In the genomic region with DNA sequence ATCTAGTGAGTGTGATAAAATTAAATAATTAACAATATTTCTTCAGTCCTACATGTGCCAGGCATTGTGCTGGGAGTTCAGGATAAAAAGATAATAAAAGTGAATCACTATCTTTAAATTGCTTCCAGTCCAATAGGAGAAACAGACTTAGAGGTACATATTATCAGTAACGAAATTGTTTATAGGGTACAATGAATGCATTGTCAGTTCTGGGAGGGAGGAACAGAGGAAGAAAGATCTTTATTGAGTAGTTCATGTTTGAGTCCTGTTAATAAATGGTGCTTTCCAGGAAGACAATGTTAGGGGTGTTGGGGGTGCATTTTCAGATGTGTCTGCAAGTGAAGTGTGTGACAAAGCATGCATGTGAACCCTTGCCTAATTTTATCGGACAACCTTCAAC, we compare ENCODE assay signal across 34 cellular contexts.
DNase-seq lines count a peak whose midpoint lies in the region; ATAC-seq and TF ChIP-seq lines count a peak whose summit lies in the region.
"Had no signal": no experiment of that assay in that cellular context is flagged by ENCODE, and none has a peak within 500 bp of the region (broad histone marks: within the 10 kb centered on the region; RNA-seq: fewer than 3 reads in every experiment).

No MANE protein-coding gene starts in this region.

- TF ChIP-seq RAD21 in IMR-90 (IDR thresholded peaks at IDR 0.05; ENCODE audit: low read length), result no peak

- ATAC-seq in IMR-90 (ENCODE audit: low read depth), result no peak
- ATAC-seq in activated T-cell treated with anti-CD3 and anti-CD28 coated beads, Interleukin-2, amount 50 U/mL, for 72 hours (replicated peaks in 1 of 2), result no peak
- ATAC-seq in HG03025 (IDR thresholded peaks at IDR 0.05; ENCODE audit: low FRiP score, unreplicated experiment), result no peak
- ATAC-seq: A549; CD8-positive, alpha-beta T cell had no signal

- no peak overlapping the region for H2BK15ac ChIP-seq in IMR-90 (ENCODE audit: low read depth, low read length)
- H2BK15ac ChIP-seq in neuronal stem cell (ENCODE audit: low read length), result no peak overlapping the region

- H2BK5ac ChIP-seq in IMR-90 (ENCODE audit: low read depth, low read length, poor library complexity, severe bottlenecking) (no peak overlapping the region), neuronal stem cell (ENCODE audit: low read length) (no peak overlapping the region)

- H2BK120ac ChIP-seq in IMR-90 (ENCODE audit: low read depth, low read length) (no peak overlapping the region), neuronal stem cell (ENCODE audit: low read depth, low read length) (no peak overlapping the region)

- CTCF ChIA-PET in IMR-90 (lab: Yijun Ruan, JAX), result no interaction called here
- CTCF ChIA-PET in activated CD4-positive, alpha-beta memory T cell treated with anti-CD3 and anti-CD28 coated beads, Interleukin-2, amount 10 ng/mL, durations not matched to agents 7 days and 5 days (lab: Charles Lee), result no interaction called here

- H3K27ac Mint-ChIP-seq in activated T-cell treated with anti-CD3 and anti-CD28 coated beads, Interleukin-2, amount 50 U/mL, for 72 hours, result no peak overlapping the region
- no peak overlapping the region for H3K27ac Mint-ChIP-seq in activated CD4-positive, alpha-beta memory T cell treated with anti-CD3 and anti-CD28 coated beads, Interleukin-2, amount 10 ng/mL, durations not matched to agents 7 days and 5 days
- H3K27ac Mint-ChIP-seq: B cell; CD14-positive monocyte; CD4-positive, alpha-beta memory T cell; CD4-positive, alpha-beta T cell; CD4-positive, CD25-positive, alpha-beta regulatory T cell; CD8-positive, alpha-beta memory T cell; CD8-positive, alpha-beta T cell had no signal

- H3K9me3 ChIP-seq in IMR-90 (ENCODE audit: control insufficient read depth, insufficient read depth, low read length) (no peaks in the 10 kb centered on the region), neuronal stem cell (replicated peaks in 1 of 2; ENCODE audit: control insufficient read depth in 2 of 2, insufficient read depth in 1 of 2, low read depth in 1 of 2, low read length in 2 of 2) (peaks cover 0 to 25% of the 10 kb centered on the region in 2 donors)
- H3K9me3 ChIP-seq: A549, BE2C, Caco-2 had no signal

- H3K4me3 ChIP-seq in IMR-90 (ENCODE audit: insufficient read depth, low read depth, low read length), result no peak overlapping the region
- H3K4me3 ChIP-seq in neuronal stem cell (ENCODE audit: low read length in 2 of 2), result no peak overlapping the region
- H3K4me3 ChIP-seq: A549; BLaER1; BLaER1 treated with 17β-estradiol and CSF1 and Interleukin-3, amounts not matched to agents 10 nM and 100 nM had no signal

- H3K4me3 Mint-ChIP-seq in activated T-cell treated with anti-CD3 and anti-CD28 coated beads, Interleukin-2, amount 50 U/mL, for 72 hours, result no peak overlapping the region
- no peak overlapping the region for H3K4me3 Mint-ChIP-seq in activated CD4-positive, alpha-beta memory T cell treated with anti-CD3 and anti-CD28 coated beads, Interleukin-2, amount 10 ng/mL, durations not matched to agents 7 days and 5 days
- H3K4me3 Mint-ChIP-seq: B cell; CD14-positive monocyte; CD4-positive, alpha-beta memory T cell; CD4-positive, alpha-beta T cell; CD4-positive, CD25-positive, alpha-beta regulatory T cell; CD8-positive, alpha-beta memory T cell; CD8-positive, alpha-beta T cell had no signal

- in situ Hi-C loops in IMR-90 (cut with MboI; ENCODE audit: low sequenced_read_pairs), result no loop called here
- in situ Hi-C loops in SK-MEL-5 (cut with HindIII; ENCODE audit: low pct_unique_long_range_greater_than_20kb, low sequenced_read_pairs), result no loop called here

- H3K14ac ChIP-seq in IMR-90 (replicated peaks; ENCODE audit: low read depth, low read length), result no peak overlapping the region
- no peak overlapping the region for H3K14ac ChIP-seq in neuronal stem cell (ENCODE audit: low read length)

- H3K36me3 ChIP-seq in IMR-90 (ENCODE audit: control insufficient read depth, insufficient read depth, low read length) (no peaks in the 10 kb centered on the region), neuronal stem cell (replicated peaks in 1 of 2; ENCODE audit: control insufficient read depth in 2 of 2, insufficient read depth in 2 of 2, low read length in 2 of 2) (no peaks in the 10 kb centered on the region)
- H3K36me3 ChIP-seq: BE2C; BLaER1; BLaER1 treated with 17β-estradiol and CSF1 and Interleukin-3, amounts not matched to agents 10 nM and 100 nM had no signal

- H4K20me1 ChIP-seq in IMR-90 (ENCODE audit: insufficient read depth, low read length), result no peaks in the 10 kb centered on the region
- H4K20me1 ChIP-seq: BLaER1; BLaER1 treated with 17β-estradiol and CSF1 and Interleukin-3, amounts not matched to agents 10 nM and 100 nM had no signal

- H3K56ac ChIP-seq in IMR-90 (ENCODE audit: extremely low read depth, insufficient read depth, low read length), result no peak overlapping the region

- H3K27me3 ChIP-seq in IMR-90 (ENCODE audit: control insufficient read depth, insufficient read depth, low read length) (no peaks in the 10 kb centered on the region), neuronal stem cell (ENCODE audit: control insufficient read depth in 3 of 3, insufficient read depth in 3 of 3, low read depth in 1 of 3, low read length in 3 of 3) (no peaks in the 10 kb centered on the region)
- H3K27me3 ChIP-seq: BLaER1; BLaER1 treated with 17β-estradiol and CSF1 and Interleukin-3, amounts not matched to agents 10 nM and 100 nM had no signal

- DNase-seq in IMR-90 (no peak), SK-MEL-5 (ENCODE audit: low read depth, low spot score) (peak; percentile 73), foreskin melanocyte (peak; percentile 64), neuronal stem cell (ENCODE audit: low spot score) (no peak), A172 (ENCODE audit: low spot score) (no peak)
- no peak for DNase-seq in activated T-cell treated with anti-CD3 and anti-CD28 coated beads, Interleukin-2, amount 50 U/mL, for 72 hours
- DNase-seq in activated CD4-positive, alpha-beta memory T cell treated with anti-CD3 and anti-CD28 coated beads, Interleukin-2, amount 10 ng/mL, durations not matched to agents 7 days and 5 days, result no peak
- DNase-seq: 8988T; ACHN; AML-193; BE2C; C1 segment of cervical spinal cord; Caco-2; Calu3; CD4-positive, alpha-beta memory T cell; CD4-positive, alpha-beta T cell; CD4-positive, CD25-positive, alpha-beta regulatory T cell; CD8-positive, alpha-beta memory T cell; CD8-positive, alpha-beta T cell; COR-L47; DMS 273 treated with DMSO at 0.1 percent for 48 hours; DMS153; DMS79; DMS79 treated with DMSO at 0.1 percent for 48 hours; DND-41; EL had no signal

- H3K9me3 Mint-ChIP-seq in activated T-cell treated with anti-CD3 and anti-CD28 coated beads, Interleukin-2, amount 50 U/mL, for 72 hours, result peaks cover 0 to 2% of the 10 kb centered on the region in 2 donors
- no peaks in the 10 kb centered on the region for H3K9me3 Mint-ChIP-seq in activated CD4-positive, alpha-beta memory T cell treated with anti-CD3 and anti-CD28 coated beads, Interleukin-2, amount 10 ng/mL, durations not matched to agents 7 days and 5 days
- H3K9me3 Mint-ChIP-seq: CD4-positive, alpha-beta T cell; CD4-positive, CD25-positive, alpha-beta regulatory T cell; CD8-positive, alpha-beta memory T cell; CD8-positive, alpha-beta T cell had no signal

- POLR2A ChIA-PET in IMR-90 (lab: Charles Lee; ENCODE audit: unreplicated experiment), result no interaction called here
- POLR2A ChIA-PET in activated CD4-positive, alpha-beta memory T cell treated with anti-CD3 and anti-CD28 coated beads, Interleukin-2, amount 10 ng/mL, durations not matched to agents 7 days and 5 days (lab: Charles Lee), result no interaction called here

- no TSS peak for BruUV-seq in IMR-90 (replicated peaks; lab: Mats Ljungman, UMichigan)

- H2AK9ac ChIP-seq in IMR-90 (replicated peaks; ENCODE audit: low read depth, low read length, poor library complexity), result no peak overlapping the region

- H3K9me1 ChIP-seq in IMR-90 (ENCODE audit: insufficient read depth, low read length), result peaks cover 8% of the 10 kb centered on the region

- H3K27ac ChIP-seq in IMR-90 (ENCODE audit: insufficient read depth, low read length) (no peak overlapping the region), neuronal stem cell (replicated peaks; ENCODE audit: low read length) (no peak overlapping the region)
- H3K27ac ChIP-seq: 22Rv1; A549; BLaER1; BLaER1 treated with 17β-estradiol and CSF1 and Interleukin-3, amounts not matched to agents 10 nM and 100 nM; C4-2B had no signal

- H3K18ac ChIP-seq in IMR-90 (ENCODE audit: low read depth, low read length) (no peak overlapping the region), neuronal stem cell (ENCODE audit: low read length) (no peak overlapping the region)

- TF ChIP-seq CTCF in IMR-90 (conservative IDR thresholded peaks at IDR 0.05; ENCODE audit: low read depth, low read length), result no peak

- intact Hi-C loops in IMR-90 (cut with micrococcal nuclease), result no loop called here

- H4K91ac ChIP-seq in IMR-90 (ENCODE audit: insufficient read depth, low read depth, low read length), result 0 out of 2 replicates have a peak overlapping the region, but pooled peaks have one; percentile 23
- no peak overlapping the region for H4K91ac ChIP-seq in neuronal stem cell (ENCODE audit: low read depth, low read length, poor library complexity)

- H3K4me1 ChIP-seq in IMR-90 (ENCODE audit: control insufficient read depth, insufficient read depth, low read length) (peaks cover 7% of the 10 kb centered on the region), neuronal stem cell (ENCODE audit: control insufficient read depth in 2 of 2, insufficient read depth in 1 of 2, low read depth in 1 of 2, low read length in 2 of 2) (peaks cover 0 to 17% of the 10 kb centered on the region in 2 donors)
- H3K4me1 ChIP-seq: BE2C, Caco-2 had no signal

- no peaks in the 10 kb centered on the region for H3K4me1 Mint-ChIP-seq in activated T-cell treated with anti-CD3 and anti-CD28 coated beads, Interleukin-2, amount 50 U/mL, for 72 hours (ENCODE audit: low read depth)
- no peaks in the 10 kb centered on the region for H3K4me1 Mint-ChIP-seq in activated CD4-positive, alpha-beta memory T cell treated with anti-CD3 and anti-CD28 coated beads, Interleukin-2, amount 10 ng/mL, durations not matched to agents 7 days and 5 days
- H3K4me1 Mint-ChIP-seq: B cell; CD14-positive monocyte; CD4-positive, alpha-beta memory T cell; CD4-positive, CD25-positive, alpha-beta regulatory T cell; CD8-positive, alpha-beta memory T cell had no signal

- peaks cover 19% of the 10 kb centered on the region for H3K27me3 Mint-ChIP-seq in activated T-cell treated with anti-CD3 and anti-CD28 coated beads, Interleukin-2, amount 50 U/mL, for 72 hours (ENCODE audit: low read depth)
- no peaks in the 10 kb centered on the region for H3K27me3 Mint-ChIP-seq in activated CD4-positive, alpha-beta memory T cell treated with anti-CD3 and anti-CD28 coated beads, Interleukin-2, amount 10 ng/mL, durations not matched to agents 7 days and 5 days
- H3K27me3 Mint-ChIP-seq: CD4-positive, CD25-positive, alpha-beta regulatory T cell had no signal

- no peak overlapping the region for H4K5ac ChIP-seq in IMR-90 (ENCODE audit: low read depth, low read length)

- H2AK5ac ChIP-seq in IMR-90 (ENCODE audit: low read depth, low read length), result no peak overlapping the region
- H2AK5ac ChIP-seq in neuronal stem cell (ENCODE audit: low read depth, low read length), result no peak overlapping the region

- H3K79me1 ChIP-seq in IMR-90 (ENCODE audit: low read depth in 1 of 2, low read length in 2 of 2) (no peaks in the 10 kb centered on the region; a peak in 1 of 4 replicates), neuronal stem cell (ENCODE audit: low read depth, low read length) (no peaks in the 10 kb centered on the region)

- H3K23ac ChIP-seq in IMR-90 (ENCODE audit: low read depth, low read length) (no peak overlapping the region), neuronal stem cell (ENCODE audit: low read depth, low read length, poor library complexity) (no peak overlapping the region)

- no peak overlapping the region for H2BK12ac ChIP-seq in neuronal stem cell (ENCODE audit: low read length)

- H3K36me3 Mint-ChIP-seq in activated T-cell treated with anti-CD3 and anti-CD28 coated beads, Interleukin-2, amount 50 U/mL, for 72 hours (ENCODE audit: insufficient read depth in 2 of 2), result no peaks in the 10 kb centered on the region
- H3K36me3 Mint-ChIP-seq in activated CD4-positive, alpha-beta memory T cell treated with anti-CD3 and anti-CD28 coated beads, Interleukin-2, amount 10 ng/mL, durations not matched to agents 7 days and 5 days (ENCODE audit: low read depth), result no peaks in the 10 kb centered on the region
- H3K36me3 Mint-ChIP-seq: CD14-positive monocyte; CD4-positive, alpha-beta memory T cell; CD4-positive, CD25-positive, alpha-beta regulatory T cell; CD8-positive, alpha-beta memory T cell; CD8-positive, alpha-beta T cell had no signal

- H4K8ac ChIP-seq in IMR-90 (ENCODE audit: low read depth in 2 of 2, low read length in 2 of 2), result no peak overlapping the region
- H4K8ac ChIP-seq in neuronal stem cell (ENCODE audit: low read depth, low read length), result no peak overlapping the region

- no peak for TF ChIP-seq POLR2A in IMR-90 (IDR thresholded peaks at IDR 0.05; ENCODE audit: low read depth, low read length)

- H3K4ac ChIP-seq in IMR-90 (ENCODE audit: low read depth, low read length) (no peak overlapping the region), neuronal stem cell (ENCODE audit: low read length) (no peak overlapping the region)

- no peak overlapping the region; the same call in 1 of the 2 replicates for H2BK20ac ChIP-seq in IMR-90 (ENCODE audit: low read depth, low read length)

- WGBS in IMR-90 (ENCODE audit: extremely low coverage in 2 of 2, insufficient read length in 1 of 2), 2 experiments, result no CpG with 5 or more reads among the region's 2 CpGs
- no CpG with 5 or more reads among the region's 2 CpGs for WGBS in neuronal stem cell (ENCODE audit: extremely low coverage in 2 of 2, insufficient read length in 2 of 2, insufficient replicate concordance in 1 of 2), 2 donors

- H3K9ac ChIP-seq in IMR-90 (ENCODE audit: low read depth, low read length), result no peak overlapping the region
- H3K9ac ChIP-seq in neuronal stem cell (ENCODE audit: low read depth, low read length, poor library complexity), result no peak overlapping the region
- H3K9ac ChIP-seq: BLaER1; BLaER1 treated with 17β-estradiol and CSF1 and Interleukin-3, amounts not matched to agents 10 nM and 100 nM had no signal

- no peak overlapping the region for H2AFZ ChIP-seq in IMR-90 (replicated peaks; ENCODE audit: low read length, poor library complexity)
- no peak overlapping the region for H2AFZ ChIP-seq in neuronal stem cell (ENCODE audit: low read length)

- dilution Hi-C loops in IMR-90 (cut with HindIII; ENCODE audit: low sequenced_read_pairs, unreplicated experiment), result no loop called here

- H3K4me2 ChIP-seq in IMR-90 (ENCODE audit: low read depth, low read length) (no peak overlapping the region), neuronal stem cell (ENCODE audit: insufficient read depth, low read length, poor library complexity, severe bottlenecking) (peak overlapping the region; percentile 11)
- H3K4me2 ChIP-seq: A549; BLaER1; BLaER1 treated with 17β-estradiol and CSF1 and Interleukin-3, amounts not matched to agents 10 nM and 100 nM had no signal

Comparison
In these comparisons a context has a peak if more than half of its experiments do, and no peak if none do; other contexts are left out.
1. DNase-seq: peak in SK-MEL-5 (single experiment) and foreskin melanocyte (single experiment); none in IMR-90 (single experiment), neuronal stem cell (single experiment), A172 (single experiment), activated T-cell treated with anti-CD3 and anti-CD28 coated beads, Interleukin-2, amount 50 U/mL, for 72 hours (0 of 2) and activated CD4-positive, alpha-beta memory T cell treated with anti-CD3 and anti-CD28 coated beads, Interleukin-2, amount 10 ng/mL, durations not matched to agents 7 days and 5 days (single experiment).